19 cellular contexts compared by ENCODE assay signal in genomic region chr11:102669664-102670063, GRCh38. TPM values are rescaled to one million over a fixed set of nuclear protein-coding genes. Genes with fewer than 3 reads are reported as not detected.
DNase-seq lines count a peak whose midpoint lies in the region; ATAC-seq and TF ChIP-seq lines count a peak whose summit lies in the region.
"Had no signal": no experiment of that assay in that cellular context is flagged by ENCODE, and none has a peak within 500 bp of the region (broad histone marks: within the 10 kb centered on the region; RNA-seq: fewer than 3 reads in every experiment).

No MANE protein-coding gene starts in this region.

- peaks cover 7% of the 10 kb centered on the region in 2 donors for H3K27me3 Mint-ChIP-seq in T-cell

- no peak overlapping the region for H2AFZ ChIP-seq in PC-9
- H2AFZ ChIP-seq: neural progenitor cell had no signal

- TF ChIP-seq CTCF in PC-9 (conservative IDR thresholded peaks at IDR 0.05): no peak

- no peaks in the 10 kb centered on the region for H3K36me3 ChIP-seq in PC-9 (ENCODE audit: low read depth)
- H3K36me3 ChIP-seq: adrenal gland, neural progenitor cell had no signal

- H4K20me1 ChIP-seq in PC-9 (ENCODE audit: insufficient read depth): no peaks in the 10 kb centered on the region

- no peak overlapping the region for H3K27ac Mint-ChIP-seq in T-cell
- H3K27ac Mint-ChIP-seq: activated CD4-positive, alpha-beta T cell treated with anti-CD3 and anti-CD28 coated beads for 36 hours; dendritic cell treated with granulocyte-macrophage colony-stimulating factor and Interleukin-4, amounts not matched to agents 40 ng/mL and 50 ng/mL, for 4 days; neural progenitor cell had no signal

- POLR2A ChIA-PET in PC-9 (lab: Charles Lee; ENCODE audit: unreplicated experiment): interaction anchor here (0.6 kb wide), 1 partner anchor 413 kb away, joined by 3 read pairs; no protein-coding TSS in a partner anchor
- POLR2A ChIA-PET in T-cell (lab: Charles Lee): no interaction called here

- no peak overlapping the region for H3K4me3 ChIP-seq in PC-9
- H3K4me3 ChIP-seq: adrenal gland, neural progenitor cell had no signal

- no peaks in the 10 kb centered on the region for H3K9me3 Mint-ChIP-seq in T-cell
- H3K9me3 Mint-ChIP-seq: dendritic cell treated with granulocyte-macrophage colony-stimulating factor and Interleukin-4, amounts not matched to agents 40 ng/mL and 50 ng/mL, for 4 days; neural progenitor cell had no signal

- H3F3A ChIP-seq in PC-9 (ENCODE audit: insufficient read depth, low read depth): no peaks in the 10 kb centered on the region

- H3K9me3 ChIP-seq in PC-9 (ENCODE audit: insufficient read depth, low read depth): no peaks in the 10 kb centered on the region
- H3K9me3 ChIP-seq: adrenal gland had no signal

- ATAC-seq in GM18508 (IDR thresholded peaks at IDR 0.05; ENCODE audit: insufficient read depth, unreplicated experiment) (peak; percentile 55), GM21423 (IDR thresholded peaks at IDR 0.05; ENCODE audit: unreplicated experiment) (peak; percentile 56), HG02938 (IDR thresholded peaks at IDR 0.05; ENCODE audit: unreplicated experiment) (peak; percentile 80), HG03457 (IDR thresholded peaks at IDR 0.05; ENCODE audit: unreplicated experiment) (no peak), T-cell (replicated peaks in 1 of 4) (no peak)
- ATAC-seq: activated CD4-positive, alpha-beta T cell treated with anti-CD3 and anti-CD28 coated beads for 36 hours had no signal

- no peak overlapping the region for H3K4me3 Mint-ChIP-seq in T-cell
- H3K4me3 Mint-ChIP-seq: activated CD4-positive, alpha-beta T cell treated with anti-CD3 and anti-CD28 coated beads for 36 hours; dendritic cell treated with granulocyte-macrophage colony-stimulating factor and Interleukin-4, amounts not matched to agents 40 ng/mL and 50 ng/mL, for 4 days; neural progenitor cell had no signal

- no peaks in the 10 kb centered on the region for H3K36me3 Mint-ChIP-seq in T-cell
- H3K36me3 Mint-ChIP-seq: neural progenitor cell had no signal

- CTCF ChIA-PET in PC-9 (lab: Charles Lee): no interaction called here
- CTCF ChIA-PET in T-cell (lab: Charles Lee): interaction anchor here in 1 of 2 donors (1.0 kb wide), 1 partner anchor 24 kb away, joined by 3 read pairs; no protein-coding TSS in a partner anchor

- no peaks in the 10 kb centered on the region for H3K27me3 ChIP-seq in PC-9 (ENCODE audit: insufficient read depth, low read depth)
- H3K27me3 ChIP-seq: adrenal gland, neural progenitor cell had no signal

- DNase-seq in LHCN-M2 (ENCODE audit: low read depth): peak; percentile 3
- DNase-seq in NCI-H2029 (lab: John Stamatoyannopoulos, UW): no peak
- DNase-seq in PC-9: no peak
- no peak for DNase-seq in T-cell
- DNase-seq: activated CD4-positive, alpha-beta T cell treated with anti-CD3 and anti-CD28 coated beads for 36 hours; adrenal gland; NCI-H526 treated with DMSO at 0.1 percent for 48 hours; stimulated activated naive CD4-positive, alpha-beta T cell treated with Interleukin-2 at 50 U/mL for 16 hours; T-helper 1 cell had no signal

- H3K4me1 ChIP-seq in PC-9 (replicated peaks; ENCODE audit: insufficient read depth): no peaks in the 10 kb centered on the region
- H3K4me1 ChIP-seq: adrenal gland, neural progenitor cell had no signal

- no peak overlapping the region for H3K27ac ChIP-seq in PC-9
- H3K27ac ChIP-seq: adrenal gland, KMS-11, neural progenitor cell had no signal

- H3K4me2 ChIP-seq in PC-9: no peak overlapping the region
- H3K4me2 ChIP-seq: KMS-11, neural progenitor cell had no signal

- H3K4me1 Mint-ChIP-seq in T-cell: peaks cover 0 to 5% (median 1%) of the 10 kb centered on the region in 3 donors
- H3K4me1 Mint-ChIP-seq: activated CD4-positive, alpha-beta T cell treated with anti-CD3 and anti-CD28 coated beads for 36 hours; neural progenitor cell had no signal

- H3K9me2 ChIP-seq in PC-9 (ENCODE audit: insufficient read depth): no peaks in the 10 kb centered on the region; the same call in 1 of the 2 replicates

- intact Hi-C loops in PC-9 (cut with micrococcal nuclease; ENCODE audit: unreplicated experiment): loop anchor here (10.0 kb wide), 1 partner anchor 1215 kb away; no protein-coding TSS in a partner anchor

- no peaks in the 10 kb centered on the region for H3K79me2 ChIP-seq in PC-9 (ENCODE audit: low read depth)

- no TSS peak for BruUV-seq in PC-9 (replicated peaks; lab: Mats Ljungman, UMichigan)

RNA-seq across cellular contexts. Expression of gene MMP27, which starts 35.9 kb away (rescaled TPM):
- total RNA-seq in LHCN-M2 (2014; rRNA removed) (not detected in 2 replicates), PC-9 (2021) (not detected in 2 replicates), T-cell (not detected)
- polyA plus RNA-seq in LHCN-M2 (2012): not detected
- total RNA-seq: activated CD4-positive, alpha-beta T cell treated with anti-CD3 and anti-CD28 coated beads for 36 hours; adrenal gland; lung microvascular endothelial cell; RPMI7951; ureter had no signal
- polyA plus RNA-seq: adrenal gland had no signal

RNA-seq across cellular contexts. Expression of gene MMP20, which starts 44.5 kb away (rescaled TPM):
- total RNA-seq in LHCN-M2 (2014; rRNA removed) (not detected in 2 replicates), PC-9 (2021) (not detected in 2 replicates), T-cell (not detected)
- not detected for polyA plus RNA-seq in LHCN-M2 (2012)
- total RNA-seq: activated CD4-positive, alpha-beta T cell treated with anti-CD3 and anti-CD28 coated beads for 36 hours; adrenal gland; lung microvascular endothelial cell; RPMI7951; ureter had no signal
- polyA plus RNA-seq: adrenal gland had no signal

RNA-seq across cellular contexts. Expression of gene MMP8, which starts 55.1 kb away (rescaled TPM):
- total RNA-seq in LHCN-M2 (2014; rRNA removed): not detected in 2 replicates
- not detected for polyA plus RNA-seq in LHCN-M2 (2012)
- not detected in 2 replicates for total RNA-seq in PC-9 (2021)
- not detected for total RNA-seq in T-cell
- total RNA-seq: activated CD4-positive, alpha-beta T cell treated with anti-CD3 and anti-CD28 coated beads for 36 hours; lung microvascular endothelial cell; ureter had no signal

Comparison
In these comparisons a context has a peak if more than half of its experiments do, and no peak if none do; other contexts are left out.
1. ATAC-seq: peak in GM18508 (single experiment), GM21423 (single experiment) and HG02938 (single experiment); none in HG03457 (single experiment) and T-cell (0 of 4).